In the genomic region with DNA sequence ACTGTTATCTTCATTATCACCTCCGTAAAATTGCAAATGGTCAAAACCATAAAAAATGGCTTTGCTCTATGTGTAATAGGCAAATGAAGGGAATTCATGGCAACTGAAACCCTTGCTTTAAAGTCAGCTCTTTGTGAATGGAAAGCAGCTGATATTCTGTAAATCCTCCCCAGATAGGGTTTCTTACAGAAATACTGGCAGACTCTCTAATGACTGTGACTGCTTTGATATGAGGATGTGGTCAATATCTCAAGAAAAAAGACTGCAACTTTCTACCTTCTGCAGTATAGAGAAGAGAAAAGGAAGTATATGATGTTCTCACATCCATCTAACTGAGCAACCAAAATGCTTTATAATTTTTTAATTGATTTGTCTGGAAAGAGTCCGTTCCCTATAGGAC, we compare ENCODE assay signal across 1 cellular context.
TF ChIP-seq lines count a peak whose summit lies in the region.

No MANE protein-coding gene starts in this region.

TF ChIP-seq in WTC11, 78 proteins besides CTCF, POLR2A, EP300 and RAD21 (continued from another document):
- TF ChIP-seq NR3C1 (CRISPR knock-in tag; conservative IDR thresholded peaks at IDR 0.05; ENCODE audit: low read depth), result no peak
- TF ChIP-seq, protein P1, sequence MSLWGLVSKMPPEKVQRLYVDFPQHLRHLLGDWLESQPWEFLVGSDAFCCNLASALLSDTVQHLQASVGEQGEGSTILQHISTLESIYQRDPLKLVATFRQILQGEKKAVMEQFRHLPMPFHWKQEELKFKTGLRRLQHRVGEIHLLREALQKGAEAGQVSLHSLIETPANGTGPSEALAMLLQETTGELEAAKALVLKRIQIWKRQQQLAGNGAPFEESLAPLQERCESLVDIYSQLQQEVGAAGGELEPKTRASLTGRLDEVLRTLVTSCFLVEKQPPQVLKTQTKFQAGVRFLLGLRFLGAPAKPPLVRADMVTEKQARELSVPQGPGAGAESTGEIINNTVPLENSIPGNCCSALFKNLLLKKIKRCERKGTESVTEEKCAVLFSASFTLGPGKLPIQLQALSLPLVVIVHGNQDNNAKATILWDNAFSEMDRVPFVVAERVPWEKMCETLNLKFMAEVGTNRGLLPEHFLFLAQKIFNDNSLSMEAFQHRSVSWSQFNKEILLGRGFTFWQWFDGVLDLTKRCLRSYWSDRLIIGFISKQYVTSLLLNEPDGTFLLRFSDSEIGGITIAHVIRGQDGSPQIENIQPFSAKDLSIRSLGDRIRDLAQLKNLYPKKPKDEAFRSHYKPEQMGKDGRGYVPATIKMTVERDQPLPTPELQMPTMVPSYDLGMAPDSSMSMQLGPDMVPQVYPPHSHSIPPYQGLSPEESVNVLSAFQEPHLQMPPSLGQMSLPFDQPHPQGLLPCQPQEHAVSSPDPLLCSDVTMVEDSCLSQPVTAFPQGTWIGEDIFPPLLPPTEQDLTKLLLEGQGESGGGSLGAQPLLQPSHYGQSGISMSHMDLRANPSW (CRISPR knock-in tag; conservative IDR thresholded peaks at IDR 0.05; ENCODE audit: low read depth), result no peak
- TF ChIP-seq TEAD1 (CRISPR knock-in tag; IDR thresholded peaks at IDR 0.05), result no peak
- no peak for TF ChIP-seq TCF7 (CRISPR knock-in tag; IDR thresholded peaks at IDR 0.05; ENCODE audit: low read depth)
- TF ChIP-seq GRHL2 (CRISPR knock-in tag; IDR thresholded peaks at IDR 0.05; ENCODE audit: insufficient replicate concordance, severe bottlenecking), result no peak
- TF ChIP-seq NFYB (CRISPR knock-in tag; conservative IDR thresholded peaks at IDR 0.05; ENCODE audit: low read depth), result no peak
- TF ChIP-seq RELA (CRISPR knock-in tag; IDR thresholded peaks at IDR 0.05; ENCODE audit: borderline replicate concordance), result no peak
- no peak for TF ChIP-seq ELF4 (CRISPR knock-in tag; IDR thresholded peaks at IDR 0.05; ENCODE audit: low read depth)
- no peak for TF ChIP-seq E2F1 (CRISPR knock-in tag; IDR thresholded peaks at IDR 0.05)
- no peak for TF ChIP-seq ZNF263 (CRISPR knock-in tag; IDR thresholded peaks at IDR 0.05; ENCODE audit: low read depth)
- no peak for TF ChIP-seq JUN (CRISPR knock-in tag; IDR thresholded peaks at IDR 0.05)
- TF ChIP-seq ETV6 (CRISPR knock-in tag; IDR thresholded peaks at IDR 0.05), result no peak
- no peak for TF ChIP-seq PREB (CRISPR knock-in tag; IDR thresholded peaks at IDR 0.05; ENCODE audit: borderline replicate concordance)
- TF ChIP-seq ZNF121 (CRISPR knock-in tag; IDR thresholded peaks at IDR 0.05), result no peak
- TF ChIP-seq GABPB1 (CRISPR knock-in tag; IDR thresholded peaks at IDR 0.05), result no peak
TF ChIP-seq in WTC11: peak in this region for 0.
